In the genomic region with DNA sequence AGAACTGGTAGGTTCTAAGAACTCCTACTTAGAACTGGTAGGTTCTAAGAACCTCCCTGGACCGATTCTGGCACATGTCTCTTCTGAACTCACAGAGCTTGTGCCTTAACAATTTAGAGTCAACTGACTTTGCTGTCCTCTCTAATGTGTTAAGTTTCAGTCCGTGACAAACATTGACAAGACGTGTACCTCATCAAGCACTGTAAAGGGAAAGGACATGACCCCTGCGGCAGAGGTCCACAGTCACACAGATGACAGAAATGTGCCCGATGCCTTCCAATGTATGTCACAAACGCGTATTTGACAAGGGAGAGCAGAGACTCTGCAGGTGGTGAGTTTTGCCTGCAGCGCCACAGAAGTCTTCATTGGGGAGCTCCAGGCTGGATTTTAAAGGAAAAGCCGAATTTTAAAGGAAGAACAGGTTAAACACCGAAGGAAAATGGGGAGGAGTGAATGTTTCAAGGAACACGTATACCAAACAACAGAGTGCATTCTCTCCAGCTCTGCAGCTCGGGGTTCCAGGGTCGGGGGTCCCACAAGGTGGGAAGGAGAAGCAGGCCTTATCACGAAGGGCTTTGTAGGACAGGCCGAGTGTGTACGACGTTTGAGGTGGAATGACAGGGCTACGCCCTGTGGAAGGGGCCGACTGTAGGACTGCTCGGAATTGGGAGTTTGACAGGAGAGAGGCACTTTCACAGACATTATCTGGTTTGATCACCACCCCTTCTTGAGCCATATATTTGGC, we compare ENCODE assay signal across 12 cellular contexts.
DNase-seq lines count a peak whose midpoint lies in the region; ATAC-seq, FAIRE-seq and TF ChIP-seq lines count a peak whose summit lies in the region.
"Had no signal": no experiment of that assay in that cellular context is flagged by ENCODE, and none has a peak within 500 bp of the region (broad histone marks: within the 10 kb centered on the region; RNA-seq: fewer than 3 reads in every experiment).

No MANE protein-coding gene starts in this region.

- no peaks in the 10 kb centered on the region for H3K27me3 Mint-ChIP-seq in activated T-cell treated with anti-CD3 and anti-CD28 coated beads, Interleukin-2, amount 50 U/mL, for 4 hours (ENCODE audit: low read depth)
- H3K27me3 Mint-ChIP-seq in activated naive CD8-positive, alpha-beta T cell treated with anti-CD3 and anti-CD28 coated beads, Interleukin-2, amount 10 ng/mL, durations not matched to agents 7 days and 5 days = no peaks in the 10 kb centered on the region

- ATAC-seq in activated T-cell treated with anti-CD3 and anti-CD28 coated beads, Interleukin-2, amount 50 U/mL, for 4 hours = no peak
- ATAC-seq in activated naive CD8-positive, alpha-beta T cell treated with anti-CD3 and anti-CD28 coated beads, Interleukin-2, amount 10 ng/mL, durations not matched to agents 7 days and 5 days (ENCODE audit: low read depth) = peak; percentile 25
- no peak for ATAC-seq in GM19467 (IDR thresholded peaks at IDR 0.05; ENCODE audit: unreplicated experiment)

- H3K36me3 ChIP-seq in kidney (ENCODE audit: control insufficient read depth in 1 of 2, insufficient read depth in 2 of 2, low read length in 2 of 2) (peaks cover 2 to 4% of the 10 kb centered on the region in 2 donors), testis (ENCODE audit: low read depth, missing control alignments) (no peaks in the 10 kb centered on the region)

- no peaks in the 10 kb centered on the region for H3K9me3 ChIP-seq in kidney (ENCODE audit: control insufficient read depth in 1 of 2, low read length in 2 of 2)
- H3K9me3 ChIP-seq in testis = no peaks in the 10 kb centered on the region

- peak overlapping the region; percentile 74 for H3K27ac Mint-ChIP-seq in activated naive CD8-positive, alpha-beta T cell treated with anti-CD3 and anti-CD28 coated beads, Interleukin-2, amount 10 ng/mL, durations not matched to agents 7 days and 5 days

- POLR2A ChIA-PET in activated naive CD8-positive, alpha-beta T cell treated with anti-CD3 and anti-CD28 coated beads, Interleukin-2, amount 10 ng/mL, durations not matched to agents 7 days and 5 days (lab: Charles Lee) = interaction anchor here (1.0 to 1.5 kb wide), 4 partner anchors 8 to 112 kb away, joined by 3 to 5 read pairs (median 3); no protein-coding TSS in a partner anchor

- no peaks in the 10 kb centered on the region for H3K9me3 Mint-ChIP-seq in activated T-cell treated with anti-CD3 and anti-CD28 coated beads, Interleukin-2, amount 50 U/mL, for 4 hours
- no peaks in the 10 kb centered on the region for H3K9me3 Mint-ChIP-seq in activated naive CD8-positive, alpha-beta T cell treated with anti-CD3 and anti-CD28 coated beads, Interleukin-2, amount 10 ng/mL, durations not matched to agents 7 days and 5 days

- H3K4me1 ChIP-seq in kidney (ENCODE audit: control insufficient read depth in 1 of 2, insufficient read depth in 1 of 2, low read depth in 1 of 2, low read length in 2 of 2) = peaks cover 50 to 65% of the 10 kb centered on the region in 2 donors
- peaks cover 60% of the 10 kb centered on the region for H3K4me1 ChIP-seq in testis

- intact Hi-C loops in kidney (cut with DNase I) = loop anchor here (10.0 kb wide), 1 partner anchor 150 kb away; no protein-coding TSS in a partner anchor
- intact Hi-C loops in testis (cut with DNase I; ENCODE audit: low total_unique reads) = loop anchor here (10.0 kb wide), 1 partner anchor 210 kb away; no protein-coding TSS in a partner anchor

- no peaks in the 10 kb centered on the region for H3K27me3 ChIP-seq in testis

- no peak for DNase-seq in activated T-cell treated with anti-CD3 and anti-CD28 coated beads, Interleukin-2, amount 50 U/mL, for 4 hours
- DNase-seq in activated T-cell treated with anti-CD3 and anti-CD28 coated beads, Interleukin-2, amount 50 U/mL, for 1 hour = no peak
- DNase-seq in activated naive CD8-positive, alpha-beta T cell treated with anti-CD3 and anti-CD28 coated beads, Interleukin-2, amount 10 ng/mL, durations not matched to agents 7 days and 5 days = no peak
- DNase-seq in kidney (no peak), testis (no peak), NCI-H2196 (lab: John Stamatoyannopoulos, UW; ENCODE audit: unreplicated experiment) (no peak), iPS-NIHi11 (ENCODE audit: low spot score) (no peak)
- DNase-seq: H9, kidney glomerular epithelial cell, NCI-H446 treated with DMSO at 0.1 percent for 48 hours had no signal

- no peak for FAIRE-seq in kidney (lab: Jason Lieb, UNC)
- FAIRE-seq: urothelium cell line had no signal

- 72 to 78% methylated on average over 20 of the region's 20 CpGs for WGBS in testis, 2 donors

- H3K36me3 Mint-ChIP-seq in activated T-cell treated with anti-CD3 and anti-CD28 coated beads, Interleukin-2, amount 50 U/mL, for 4 hours (ENCODE audit: insufficient read depth) = peaks cover 74% of the 10 kb centered on the region
- peaks cover 28% of the 10 kb centered on the region for H3K36me3 Mint-ChIP-seq in activated naive CD8-positive, alpha-beta T cell treated with anti-CD3 and anti-CD28 coated beads, Interleukin-2, amount 10 ng/mL, durations not matched to agents 7 days and 5 days

- H3K9ac ChIP-seq in kidney (ENCODE audit: low read length in 2 of 2) = peak overlapping the region; percentile 28 to 63

- peaks cover 87% of the 10 kb centered on the region for H3K4me1 Mint-ChIP-seq in activated T-cell treated with anti-CD3 and anti-CD28 coated beads, Interleukin-2, amount 50 U/mL, for 4 hours (ENCODE audit: low read depth)
- H3K4me1 Mint-ChIP-seq in activated naive CD8-positive, alpha-beta T cell treated with anti-CD3 and anti-CD28 coated beads, Interleukin-2, amount 10 ng/mL, durations not matched to agents 7 days and 5 days = peaks cover 54% of the 10 kb centered on the region

- H3K27ac ChIP-seq in kidney (ENCODE audit: low read depth in 2 of 2, low read length in 2 of 2) (peak overlapping the region; percentile 78 to 95), testis (peak overlapping the region; percentile 29 to 69)

- TF ChIP-seq CTCF in kidney (IDR thresholded peaks at IDR 0.05; ENCODE audit: borderline replicate concordance, extremely low read depth, insufficient read depth) = no peak
- TF ChIP-seq CTCF in testis (IDR thresholded peaks at IDR 0.05) = no peak

- no peak for TF ChIP-seq POLR2A in testis (IDR thresholded peaks at IDR 0.05)

- peak overlapping the region; percentile 24 for H3K4me3 Mint-ChIP-seq in activated T-cell treated with anti-CD3 and anti-CD28 coated beads, Interleukin-2, amount 50 U/mL, for 4 hours
- peak overlapping the region; percentile 63 for H3K4me3 Mint-ChIP-seq in activated naive CD8-positive, alpha-beta T cell treated with anti-CD3 and anti-CD28 coated beads, Interleukin-2, amount 10 ng/mL, durations not matched to agents 7 days and 5 days
- H3K4me3 Mint-ChIP-seq: H9 had no signal

- peak overlapping the region in 1 of 2 donors; percentile 15 for H3K4me3 ChIP-seq in kidney (ENCODE audit: low read length in 2 of 2)
- no peak overlapping the region for H3K4me3 ChIP-seq in testis
